ENCODE assay signal across 1 cellular context in the genomic region with DNA sequence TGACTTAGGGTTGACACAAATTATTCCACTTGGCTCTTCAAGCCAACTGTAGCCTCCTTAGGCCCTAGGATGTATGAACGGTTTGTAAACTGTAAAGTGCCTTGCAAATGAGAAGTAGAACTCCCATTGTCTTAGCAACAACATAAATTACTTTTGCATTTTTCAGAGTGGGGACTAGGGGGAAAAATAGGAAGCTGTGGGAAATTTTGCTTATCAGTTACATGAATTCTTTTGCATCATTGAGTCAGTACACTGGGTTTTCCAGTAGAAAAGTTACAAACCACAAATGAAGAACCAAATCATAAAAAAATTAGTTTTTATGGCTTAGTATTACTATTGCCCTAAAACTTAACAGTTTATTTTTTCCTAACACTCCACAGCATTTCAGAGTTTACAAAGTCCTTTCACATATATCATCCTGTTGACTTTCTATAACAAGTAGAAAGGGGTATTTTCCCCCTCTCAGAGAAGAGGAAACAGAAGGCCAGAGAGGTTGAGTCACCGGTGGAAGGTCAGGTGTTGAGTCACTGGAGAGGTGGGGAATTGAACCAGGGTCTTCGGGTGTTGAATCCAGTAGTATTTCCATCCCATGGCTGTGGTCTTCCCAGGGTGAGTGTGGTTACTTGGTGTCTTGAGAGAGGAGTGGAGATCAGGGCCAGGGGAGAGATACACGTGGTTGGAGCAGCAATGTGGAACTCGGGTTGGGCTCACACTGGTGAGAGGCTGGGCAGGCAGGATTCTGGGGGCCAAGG.
TF ChIP-seq lines count a peak whose summit lies in the region.

No MANE protein-coding gene starts in this region.

TF ChIP-seq in H1, 55 proteins besides CTCF, POLR2A, EP300 and RAD21:
- TF ChIP-seq SP4 (IDR thresholded peaks at IDR 0.05; ENCODE audit: low read length) = no peak
- TF ChIP-seq GTF2F1 (IDR thresholded peaks at IDR 0.05; ENCODE audit: borderline replicate concordance, low read depth, low read length) = no peak
- no peak for TF ChIP-seq RXRA (IDR thresholded peaks at IDR 0.05; ENCODE audit: insufficient read depth, low read depth, low read length)
- TF ChIP-seq, protein P1, sequence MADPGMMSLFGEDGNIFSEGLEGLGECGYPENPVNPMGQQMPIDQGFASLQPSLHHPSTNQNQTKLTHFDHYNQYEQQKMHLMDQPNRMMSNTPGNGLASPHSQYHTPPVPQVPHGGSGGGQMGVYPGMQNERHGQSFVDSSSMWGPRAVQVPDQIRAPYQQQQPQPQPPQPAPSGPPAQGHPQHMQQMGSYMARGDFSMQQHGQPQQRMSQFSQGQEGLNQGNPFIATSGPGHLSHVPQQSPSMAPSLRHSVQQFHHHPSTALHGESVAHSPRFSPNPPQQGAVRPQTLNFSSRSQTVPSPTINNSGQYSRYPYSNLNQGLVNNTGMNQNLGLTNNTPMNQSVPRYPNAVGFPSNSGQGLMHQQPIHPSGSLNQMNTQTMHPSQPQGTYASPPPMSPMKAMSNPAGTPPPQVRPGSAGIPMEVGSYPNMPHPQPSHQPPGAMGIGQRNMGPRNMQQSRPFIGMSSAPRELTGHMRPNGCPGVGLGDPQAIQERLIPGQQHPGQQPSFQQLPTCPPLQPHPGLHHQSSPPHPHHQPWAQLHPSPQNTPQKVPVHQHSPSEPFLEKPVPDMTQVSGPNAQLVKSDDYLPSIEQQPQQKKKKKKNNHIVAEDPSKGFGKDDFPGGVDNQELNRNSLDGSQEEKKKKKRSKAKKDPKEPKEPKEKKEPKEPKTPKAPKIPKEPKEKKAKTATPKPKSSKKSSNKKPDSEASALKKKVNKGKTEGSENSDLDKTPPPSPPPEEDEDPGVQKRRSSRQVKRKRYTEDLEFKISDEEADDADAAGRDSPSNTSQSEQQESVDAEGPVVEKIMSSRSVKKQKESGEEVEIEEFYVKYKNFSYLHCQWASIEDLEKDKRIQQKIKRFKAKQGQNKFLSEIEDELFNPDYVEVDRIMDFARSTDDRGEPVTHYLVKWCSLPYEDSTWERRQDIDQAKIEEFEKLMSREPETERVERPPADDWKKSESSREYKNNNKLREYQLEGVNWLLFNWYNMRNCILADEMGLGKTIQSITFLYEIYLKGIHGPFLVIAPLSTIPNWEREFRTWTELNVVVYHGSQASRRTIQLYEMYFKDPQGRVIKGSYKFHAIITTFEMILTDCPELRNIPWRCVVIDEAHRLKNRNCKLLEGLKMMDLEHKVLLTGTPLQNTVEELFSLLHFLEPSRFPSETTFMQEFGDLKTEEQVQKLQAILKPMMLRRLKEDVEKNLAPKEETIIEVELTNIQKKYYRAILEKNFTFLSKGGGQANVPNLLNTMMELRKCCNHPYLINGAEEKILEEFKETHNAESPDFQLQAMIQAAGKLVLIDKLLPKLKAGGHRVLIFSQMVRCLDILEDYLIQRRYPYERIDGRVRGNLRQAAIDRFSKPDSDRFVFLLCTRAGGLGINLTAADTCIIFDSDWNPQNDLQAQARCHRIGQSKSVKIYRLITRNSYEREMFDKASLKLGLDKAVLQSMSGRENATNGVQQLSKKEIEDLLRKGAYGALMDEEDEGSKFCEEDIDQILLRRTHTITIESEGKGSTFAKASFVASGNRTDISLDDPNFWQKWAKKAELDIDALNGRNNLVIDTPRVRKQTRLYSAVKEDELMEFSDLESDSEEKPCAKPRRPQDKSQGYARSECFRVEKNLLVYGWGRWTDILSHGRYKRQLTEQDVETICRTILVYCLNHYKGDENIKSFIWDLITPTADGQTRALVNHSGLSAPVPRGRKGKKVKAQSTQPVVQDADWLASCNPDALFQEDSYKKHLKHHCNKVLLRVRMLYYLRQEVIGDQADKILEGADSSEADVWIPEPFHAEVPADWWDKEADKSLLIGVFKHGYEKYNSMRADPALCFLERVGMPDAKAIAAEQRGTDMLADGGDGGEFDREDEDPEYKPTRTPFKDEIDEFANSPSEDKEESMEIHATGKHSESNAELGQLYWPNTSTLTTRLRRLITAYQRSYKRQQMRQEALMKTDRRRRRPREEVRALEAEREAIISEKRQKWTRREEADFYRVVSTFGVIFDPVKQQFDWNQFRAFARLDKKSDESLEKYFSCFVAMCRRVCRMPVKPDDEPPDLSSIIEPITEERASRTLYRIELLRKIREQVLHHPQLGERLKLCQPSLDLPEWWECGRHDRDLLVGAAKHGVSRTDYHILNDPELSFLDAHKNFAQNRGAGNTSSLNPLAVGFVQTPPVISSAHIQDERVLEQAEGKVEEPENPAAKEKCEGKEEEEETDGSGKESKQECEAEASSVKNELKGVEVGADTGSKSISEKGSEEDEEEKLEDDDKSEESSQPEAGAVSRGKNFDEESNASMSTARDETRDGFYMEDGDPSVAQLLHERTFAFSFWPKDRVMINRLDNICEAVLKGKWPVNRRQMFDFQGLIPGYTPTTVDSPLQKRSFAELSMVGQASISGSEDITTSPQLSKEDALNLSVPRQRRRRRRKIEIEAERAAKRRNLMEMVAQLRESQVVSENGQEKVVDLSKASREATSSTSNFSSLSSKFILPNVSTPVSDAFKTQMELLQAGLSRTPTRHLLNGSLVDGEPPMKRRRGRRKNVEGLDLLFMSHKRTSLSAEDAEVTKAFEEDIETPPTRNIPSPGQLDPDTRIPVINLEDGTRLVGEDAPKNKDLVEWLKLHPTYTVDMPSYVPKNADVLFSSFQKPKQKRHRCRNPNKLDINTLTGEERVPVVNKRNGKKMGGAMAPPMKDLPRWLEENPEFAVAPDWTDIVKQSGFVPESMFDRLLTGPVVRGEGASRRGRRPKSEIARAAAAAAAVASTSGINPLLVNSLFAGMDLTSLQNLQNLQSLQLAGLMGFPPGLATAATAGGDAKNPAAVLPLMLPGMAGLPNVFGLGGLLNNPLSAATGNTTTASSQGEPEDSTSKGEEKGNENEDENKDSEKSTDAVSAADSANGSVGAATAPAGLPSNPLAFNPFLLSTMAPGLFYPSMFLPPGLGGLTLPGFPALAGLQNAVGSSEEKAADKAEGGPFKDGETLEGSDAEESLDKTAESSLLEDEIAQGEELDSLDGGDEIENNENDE (IDR thresholded peaks at IDR 0.05; ENCODE audit: insufficient replicate concordance, low read length) = no peak
- TF ChIP-seq KDM4A (IDR thresholded peaks at IDR 0.05; ENCODE audit: low read depth, low read length, severe bottlenecking) = no peak
- TF ChIP-seq CBX8 (IDR thresholded peaks at IDR 0.05; ENCODE audit: borderline replicate concordance, low read depth, low read length) = no peak
- TF ChIP-seq, protein P2, sequence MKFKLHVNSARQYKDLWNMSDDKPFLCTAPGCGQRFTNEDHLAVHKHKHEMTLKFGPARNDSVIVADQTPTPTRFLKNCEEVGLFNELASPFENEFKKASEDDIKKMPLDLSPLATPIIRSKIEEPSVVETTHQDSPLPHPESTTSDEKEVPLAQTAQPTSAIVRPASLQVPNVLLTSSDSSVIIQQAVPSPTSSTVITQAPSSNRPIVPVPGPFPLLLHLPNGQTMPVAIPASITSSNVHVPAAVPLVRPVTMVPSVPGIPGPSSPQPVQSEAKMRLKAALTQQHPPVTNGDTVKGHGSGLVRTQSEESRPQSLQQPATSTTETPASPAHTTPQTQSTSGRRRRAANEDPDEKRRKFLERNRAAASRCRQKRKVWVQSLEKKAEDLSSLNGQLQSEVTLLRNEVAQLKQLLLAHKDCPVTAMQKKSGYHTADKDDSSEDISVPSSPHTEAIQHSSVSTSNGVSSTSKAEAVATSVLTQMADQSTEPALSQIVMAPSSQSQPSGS (IDR thresholded peaks at IDR 0.05; ENCODE audit: low read length) = no peak
- no peak for TF ChIP-seq CTBP2 (IDR thresholded peaks at IDR 0.05; ENCODE audit: borderline replicate concordance, insufficient read depth, insufficient read length, low read length)
- no peak for TF ChIP-seq TAF7 (optimal IDR thresholded peaks at IDR 0.05; ENCODE audit: borderline replicate concordance, low read depth, low read length)
- no peak for TF ChIP-seq EGR1 (IDR thresholded peaks at IDR 0.05; ENCODE audit: borderline replicate concordance, low read depth, low read length)
- no peak for TF ChIP-seq HDAC6 (IDR thresholded peaks at IDR 0.05; ENCODE audit: low read depth, low read length)
- no peak for TF ChIP-seq JUND (IDR thresholded peaks at IDR 0.05; ENCODE audit: low read length)
- TF ChIP-seq SP2 (IDR thresholded peaks at IDR 0.05; ENCODE audit: low read length) = no peak
